23 cellular contexts compared by ENCODE assay signal in genomic region chr5:142862585-142862984, GRCh38.
DNase-seq lines count a peak whose midpoint lies in the region; ATAC-seq and TF ChIP-seq lines count a peak whose summit lies in the region.
"Had no signal": no experiment of that assay in that cellular context is flagged by ENCODE, and none has a peak within 500 bp of the region (broad histone marks: within the 10 kb centered on the region; RNA-seq: fewer than 3 reads in every experiment).

No MANE protein-coding gene starts in this region.

- no peak for DNase-seq in Right ventricle myocardium superior
- no peak for DNase-seq in right atrium auricular region (ENCODE audit: low spot score)
- DNase-seq in fibroblast of gingiva (ENCODE audit: low read depth): peak; percentile 58
- DNase-seq in uterus: peak in 1 of 2 donors; percentile 45
- DNase-seq in NOMO-1 treated with DMSO at 0.1 percent for 48 hours (lab: John Stamatoyannopoulos, UW; ENCODE audit: unreplicated experiment): no peak
- DNase-seq in stimulated activated CD8-positive, alpha-beta memory T cell treated with anti-CD3 and anti-CD28 coated beads, Interleukin-4, amount 100 ng/mL, for 48 hours: no peak
- DNase-seq: activated CD4-positive, alpha-beta T cell treated with anti-CD3 and anti-CD28 coated beads, Interleukin-2, amount 10 ng/mL, durations not matched to agents 24 days and 14 days; activated CD8-positive, alpha-beta memory T cell treated with anti-CD3 and anti-CD28 coated beads, Interleukin-2, amount 10 ng/mL, durations not matched to agents 7 days and 5 days; activated naive CD8-positive, alpha-beta T cell treated with anti-CD3 and anti-CD28 coated beads, Interleukin-2, amount 10 ng/mL, durations not matched to agents 7 days and 5 days; BE2C; colonic mucosa; EL; kidney; mesendoderm; MM.1S; naive thymus-derived CD8-positive, alpha-beta T cell; NCI-H1436 treated with DMSO at 0.1 percent for 48 hours; posterior cingulate gyrus; SHP77; small intestine; T-cell had no signal

- H3K9ac ChIP-seq in muscle layer of colon (ENCODE audit: low read length): no peak overlapping the region

- no peak for TF ChIP-seq POLR2A in uterus (IDR thresholded peaks at IDR 0.05)

- intact Hi-C loops in Right ventricle myocardium superior (cut with DNase I): no loop called here
- intact Hi-C loops in uterus (cut with DNase I; ENCODE audit: low total_unique reads): loop anchor here (10.0 kb wide), 1 partner anchor 88 kb away; the partner anchor contains the start of gene ARHGAP26

- H3K9me3 ChIP-seq in right atrium auricular region (no peaks in the 10 kb centered on the region), muscle layer of colon (ENCODE audit: low read length) (no peaks in the 10 kb centered on the region), uterus (no peaks in the 10 kb centered on the region)
- H3K9me3 ChIP-seq: BE2C, colonic mucosa had no signal

- H3K36me3 ChIP-seq in right atrium auricular region (no peaks in the 10 kb centered on the region), muscle layer of colon (ENCODE audit: insufficient read depth, low read length) (no peaks in the 10 kb centered on the region), uterus (no peaks in the 10 kb centered on the region)
- H3K36me3 ChIP-seq: BE2C, colonic mucosa had no signal

- H3K4me1 ChIP-seq in right atrium auricular region (peaks cover 0 to 77% of the 10 kb centered on the region in 2 donors), muscle layer of colon (ENCODE audit: insufficient read depth, low read length) (peaks cover 48% of the 10 kb centered on the region), uterus (no peaks in the 10 kb centered on the region)

- ATAC-seq in Right ventricle myocardium superior (ENCODE audit: poor library complexity) (peak; percentile 31), GM19467 (IDR thresholded peaks at IDR 0.05; ENCODE audit: unreplicated experiment) (no peak)
- ATAC-seq: activated CD8-positive, alpha-beta memory T cell treated with anti-CD3 and anti-CD28 coated beads, Interleukin-2, amount 10 ng/mL, durations not matched to agents 7 days and 5 days; naive thymus-derived CD8-positive, alpha-beta T cell; T-cell had no signal

- TF ChIP-seq CTCF in right atrium auricular region (IDR thresholded peaks at IDR 0.05) (no peak), uterus (IDR thresholded peaks at IDR 0.05) (no peak)

- H3K4me3 ChIP-seq in right atrium auricular region: no peak overlapping the region
- H3K4me3 ChIP-seq in muscle layer of colon (ENCODE audit: low read depth in 1 of 2, low read length in 2 of 2): no peak overlapping the region
- no peak overlapping the region for H3K4me3 ChIP-seq in uterus
- H3K4me3 ChIP-seq: colonic mucosa had no signal

- H3K27me3 ChIP-seq in right atrium auricular region (no peaks in the 10 kb centered on the region), muscle layer of colon (ENCODE audit: control insufficient read depth in 1 of 2, insufficient read depth in 2 of 2, low read length in 2 of 2) (no peaks in the 10 kb centered on the region), uterus (no peaks in the 10 kb centered on the region)
- H3K27me3 ChIP-seq: BE2C, colonic mucosa had no signal

- peak overlapping the region in 1 of 2 donors; percentile 30 for H3K27ac ChIP-seq in right atrium auricular region
- peak overlapping the region; percentile 42 for H3K27ac ChIP-seq in muscle layer of colon (ENCODE audit: low read depth, low read length)
- peak overlapping the region; percentile 59 to 75 for H3K27ac ChIP-seq in uterus
- H3K27ac ChIP-seq: colonic mucosa had no signal
